In genomic region chr12:25074954-25075353, GRCh38 we compare ENCODE assay signal across 12 cellular contexts.
DNase-seq lines count a peak whose midpoint lies in the region; ATAC-seq and TF ChIP-seq lines count a peak whose summit lies in the region.
"Had no signal": no experiment of that assay in that cellular context is flagged by ENCODE, and none has a peak within 500 bp of the region (broad histone marks: within the 10 kb centered on the region; RNA-seq: fewer than 3 reads in every experiment).

No MANE protein-coding gene starts in this region.

- H3K9ac ChIP-seq in OCI-LY1 (ENCODE audit: low read length): no peak overlapping the region

- H3F3A ChIP-seq in OCI-LY1 (ENCODE audit: insufficient read depth, low read length): 0 out of 2 replicates have a peak, but pooled peaks cover 7% of the 10 kb centered on the region

- H3K4me2 ChIP-seq in OCI-LY1 (ENCODE audit: low read length): no peak overlapping the region

- no peaks in the 10 kb centered on the region for H3K27me3 ChIP-seq in OCI-LY1 (ENCODE audit: insufficient read depth, low read length)
- H3K27me3 ChIP-seq: BE2C had no signal

- peaks cover 52% of the 10 kb centered on the region for H3K79me2 ChIP-seq in OCI-LY1 (ENCODE audit: insufficient read depth, low read length)

- no peak for DNase-seq in posterior vena cava (ENCODE audit: low spot score)
- no peak for DNase-seq in KG1 (lab: John Stamatoyannopoulos, UW)
- no peak for DNase-seq in AG08395 (ENCODE audit: low spot score)
- DNase-seq: BE2C, NCI-H510A, SHP77 had no signal

- peak overlapping the region; percentile 33 for H3K27ac ChIP-seq in OCI-LY1 (ENCODE audit: low read depth, low read length, poor library complexity, severe bottlenecking)

- no peaks in the 10 kb centered on the region for H3K9me3 ChIP-seq in OCI-LY1 (ENCODE audit: low read length)
- H3K9me3 ChIP-seq: BE2C had no signal

- ATAC-seq in GM18498 (IDR thresholded peaks at IDR 0.05; ENCODE audit: unreplicated experiment): peak; percentile 57
- ATAC-seq in GM21447 (IDR thresholded peaks at IDR 0.05; ENCODE audit: unreplicated experiment): peak; percentile 65
- peak; percentile 51 for ATAC-seq in HG03045 (IDR thresholded peaks at IDR 0.05; ENCODE audit: unreplicated experiment)
- no peak for ATAC-seq in GM19467 (IDR thresholded peaks at IDR 0.05; ENCODE audit: unreplicated experiment)

- no peak overlapping the region for H3K4me3 ChIP-seq in OCI-LY1 (ENCODE audit: low read depth, low read length, poor library complexity, severe bottlenecking)
- H3K4me3 ChIP-seq: lung had no signal

- peaks cover 24% of the 10 kb centered on the region for H3K4me1 ChIP-seq in OCI-LY1 (ENCODE audit: insufficient read depth, low read length, severe bottlenecking)
- H3K4me1 ChIP-seq: BE2C had no signal

- TF ChIP-seq CTCF in OCI-LY1 (IDR thresholded peaks at IDR 0.05; ENCODE audit: low read length): no peak

- H4K20me1 ChIP-seq in OCI-LY1 (ENCODE audit: insufficient read depth, low read length): no peaks in the 10 kb centered on the region

- no peak overlapping the region for H2AFZ ChIP-seq in OCI-LY1 (ENCODE audit: low read length)

- H3K9me2 ChIP-seq in OCI-LY1 (ENCODE audit: low read depth, low read length): no peaks in the 10 kb centered on the region

- intact Hi-C loops in posterior vena cava (cut with DNase I): no loop called here

- H3K36me3 ChIP-seq in OCI-LY1 (ENCODE audit: insufficient read depth, low read length): peaks cover 94% of the 10 kb centered on the region
- H3K36me3 ChIP-seq: BE2C had no signal
